1 cellular context compared by ENCODE assay signal in the genomic region with DNA sequence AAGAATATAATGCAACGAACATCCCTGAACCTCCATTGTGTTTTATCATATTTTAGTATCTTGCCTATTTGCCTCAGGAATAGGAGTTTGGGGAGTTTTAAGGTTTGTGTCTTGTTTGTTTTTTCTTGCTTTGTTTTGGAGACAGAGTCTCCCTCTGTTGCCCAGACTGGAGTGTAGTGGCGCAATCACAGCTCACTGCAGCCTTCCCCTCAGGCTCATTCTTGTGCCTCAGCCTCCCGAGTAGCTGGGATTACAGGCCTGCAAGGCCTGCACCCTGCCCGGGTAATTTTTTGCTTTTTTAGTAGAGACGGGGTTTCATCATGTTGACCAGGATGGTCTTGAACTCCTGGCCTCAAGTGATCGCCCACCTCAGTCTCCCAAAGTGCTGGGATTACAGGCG.
TF ChIP-seq lines count a peak whose summit lies in the region.

No MANE protein-coding gene starts in this region.

TF ChIP-seq in HepG2, 621 proteins besides CTCF, POLR2A, EP300 and RAD21 (continued from another document):
- TF ChIP-seq, protein P1, sequence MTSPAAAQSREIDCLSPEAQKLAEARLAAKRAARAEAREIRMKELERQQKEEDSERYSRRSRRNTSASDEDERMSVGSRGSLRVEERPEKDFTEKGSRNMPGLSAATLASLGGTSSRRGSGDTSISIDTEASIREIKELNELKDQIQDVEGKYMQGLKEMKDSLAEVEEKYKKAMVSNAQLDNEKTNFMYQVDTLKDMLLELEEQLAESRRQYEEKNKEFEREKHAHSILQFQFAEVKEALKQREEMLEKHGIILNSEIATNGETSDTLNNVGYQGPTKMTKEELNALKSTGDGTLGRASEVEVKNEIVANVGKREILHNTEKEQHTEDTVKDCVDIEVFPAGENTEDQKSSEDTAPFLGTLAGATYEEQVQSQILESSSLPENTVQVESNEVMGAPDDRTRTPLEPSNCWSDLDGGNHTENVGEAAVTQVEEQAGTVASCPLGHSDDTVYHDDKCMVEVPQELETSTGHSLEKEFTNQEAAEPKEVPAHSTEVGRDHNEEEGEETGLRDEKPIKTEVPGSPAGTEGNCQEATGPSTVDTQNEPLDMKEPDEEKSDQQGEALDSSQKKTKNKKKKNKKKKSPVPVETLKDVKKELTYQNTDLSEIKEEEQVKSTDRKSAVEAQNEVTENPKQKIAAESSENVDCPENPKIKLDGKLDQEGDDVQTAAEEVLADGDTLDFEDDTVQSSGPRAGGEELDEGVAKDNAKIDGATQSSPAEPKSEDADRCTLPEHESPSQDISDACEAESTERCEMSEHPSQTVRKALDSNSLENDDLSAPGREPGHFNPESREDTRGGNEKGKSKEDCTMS (CRISPR knock-in tag; conservative IDR thresholded peaks at IDR 0.05): no peak
- TF ChIP-seq CENPT (CRISPR knock-in tag; IDR thresholded peaks at IDR 0.05; ENCODE audit: low read depth): no peak
- TF ChIP-seq, protein P2, sequence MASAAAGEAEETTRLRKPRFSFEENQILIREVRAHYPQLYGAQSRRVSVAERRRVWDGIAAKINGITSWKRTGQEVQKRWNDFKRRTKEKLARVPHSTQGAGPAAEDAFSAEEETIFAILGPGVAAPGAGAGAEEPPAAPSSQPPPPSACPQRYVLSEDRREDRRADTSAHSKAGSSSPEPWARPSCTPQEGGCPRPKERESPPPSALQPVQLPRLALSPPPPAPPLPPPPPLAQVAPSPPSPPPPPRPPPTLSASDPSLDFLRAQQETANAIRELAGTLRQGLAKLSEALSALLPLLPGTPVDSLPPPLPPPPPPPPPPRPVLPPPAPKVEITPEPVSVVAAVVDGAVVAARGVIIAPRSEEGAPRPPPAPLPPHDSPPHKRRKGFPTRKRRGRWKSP (CRISPR knock-in tag; IDR thresholded peaks at IDR 0.05): no peak
TF ChIP-seq in HepG2: peak in this region for 1.
